1 cellular context compared by ENCODE assay signal in genomic region chr1:6461237-6461530, GRCh38.
TF ChIP-seq lines count a peak whose summit lies in the region.

No MANE protein-coding gene starts in this region.

TF ChIP-seq in K562, 482 proteins besides CTCF, POLR2A, EP300 and RAD21:
- TF ChIP-seq RBM14 (IDR thresholded peaks at IDR 0.05; ENCODE audit: borderline replicate concordance, insufficient read depth, low read depth, low read length) (0 out of 2 replicates have a peak, but pooled peaks have one; percentile 22), ZNF717 (CRISPR knock-in tag; IDR thresholded peaks at IDR 0.05) (no peak), KLF13 (tag; IDR thresholded peaks at IDR 0.05; ENCODE audit: borderline replicate concordance, low read depth) (no peak), HBP1 (CRISPR knock-in tag; IDR thresholded peaks at IDR 0.05) (no peak), GTF2A2 (tag; IDR thresholded peaks at IDR 0.05) (no peak), BDP1 (IDR thresholded peaks at IDR 0.05; ENCODE audit: insufficient read depth, insufficient read length) (no peak), ZNF830 (CRISPR knock-in tag; IDR thresholded peaks at IDR 0.05) (no peak), KAT8 (IDR thresholded peaks at IDR 0.05; ENCODE audit: low read depth) (no peak), ZNF707 (CRISPR knock-in tag; conservative IDR thresholded peaks at IDR 0.05) (no peak), ZNF586 (CRISPR knock-in tag; conservative IDR thresholded peaks at IDR 0.05) (no peak), BHLHE40 (IDR thresholded peaks at IDR 0.05; ENCODE audit: low read length) (no peak), ETV1 (tag; conservative IDR thresholded peaks at IDR 0.05; ENCODE audit: low read depth) (no peak), FOXK1 (CRISPR knock-in tag; IDR thresholded peaks at IDR 0.05; ENCODE audit: borderline replicate concordance) (no peak), ZBTB33 (CRISPR knock-in tag; IDR thresholded peaks at IDR 0.05) (peak; percentile 68; the same call in 1 of the 2 replicates), NFXL1 (CRISPR knock-in tag; IDR thresholded peaks at IDR 0.05) (no peak), TCF7 (IDR thresholded peaks at IDR 0.05; ENCODE audit: borderline replicate concordance) (no peak)
- TF ChIP-seq, protein P1, sequence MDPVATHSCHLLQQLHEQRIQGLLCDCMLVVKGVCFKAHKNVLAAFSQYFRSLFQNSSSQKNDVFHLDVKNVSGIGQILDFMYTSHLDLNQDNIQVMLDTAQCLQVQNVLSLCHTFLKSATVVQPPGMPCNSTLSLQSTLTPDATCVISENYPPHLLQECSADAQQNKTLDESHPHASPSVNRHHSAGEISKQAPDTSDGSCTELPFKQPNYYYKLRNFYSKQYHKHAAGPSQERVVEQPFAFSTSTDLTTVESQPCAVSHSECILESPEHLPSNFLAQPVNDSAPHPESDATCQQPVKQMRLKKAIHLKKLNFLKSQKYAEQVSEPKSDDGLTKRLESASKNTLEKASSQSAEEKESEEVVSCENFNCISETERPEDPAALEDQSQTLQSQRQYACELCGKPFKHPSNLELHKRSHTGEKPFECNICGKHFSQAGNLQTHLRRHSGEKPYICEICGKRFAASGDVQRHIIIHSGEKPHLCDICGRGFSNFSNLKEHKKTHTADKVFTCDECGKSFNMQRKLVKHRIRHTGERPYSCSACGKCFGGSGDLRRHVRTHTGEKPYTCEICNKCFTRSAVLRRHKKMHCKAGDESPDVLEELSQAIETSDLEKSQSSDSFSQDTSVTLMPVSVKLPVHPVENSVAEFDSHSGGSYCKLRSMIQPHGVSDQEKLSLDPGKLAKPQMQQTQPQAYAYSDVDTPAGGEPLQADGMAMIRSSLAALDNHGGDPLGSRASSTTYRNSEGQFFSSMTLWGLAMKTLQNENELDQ (CRISPR knock-in tag; IDR thresholded peaks at IDR 0.05; ENCODE audit: borderline replicate concordance) = no peak
- TF ChIP-seq, protein P2, sequence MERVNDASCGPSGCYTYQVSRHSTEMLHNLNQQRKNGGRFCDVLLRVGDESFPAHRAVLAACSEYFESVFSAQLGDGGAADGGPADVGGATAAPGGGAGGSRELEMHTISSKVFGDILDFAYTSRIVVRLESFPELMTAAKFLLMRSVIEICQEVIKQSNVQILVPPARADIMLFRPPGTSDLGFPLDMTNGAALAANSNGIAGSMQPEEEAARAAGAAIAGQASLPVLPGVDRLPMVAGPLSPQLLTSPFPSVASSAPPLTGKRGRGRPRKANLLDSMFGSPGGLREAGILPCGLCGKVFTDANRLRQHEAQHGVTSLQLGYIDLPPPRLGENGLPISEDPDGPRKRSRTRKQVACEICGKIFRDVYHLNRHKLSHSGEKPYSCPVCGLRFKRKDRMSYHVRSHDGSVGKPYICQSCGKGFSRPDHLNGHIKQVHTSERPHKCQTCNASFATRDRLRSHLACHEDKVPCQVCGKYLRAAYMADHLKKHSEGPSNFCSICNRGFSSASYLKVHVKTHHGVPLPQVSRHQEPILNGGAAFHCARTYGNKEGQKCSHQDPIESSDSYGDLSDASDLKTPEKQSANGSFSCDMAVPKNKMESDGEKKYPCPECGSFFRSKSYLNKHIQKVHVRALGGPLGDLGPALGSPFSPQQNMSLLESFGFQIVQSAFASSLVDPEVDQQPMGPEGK (CRISPR knock-in tag; IDR thresholded peaks at IDR 0.05; ENCODE audit: borderline replicate concordance) = no peak
